ENCODE assay signal across 10 cellular contexts in genomic region chr17:62671553-62671952, GRCh38. TPM values are rescaled to one million over a fixed set of nuclear protein-coding genes. Genes with fewer than 3 reads are reported as not detected.
DNase-seq lines count a peak whose midpoint lies in the region; ATAC-seq, FAIRE-seq and TF ChIP-seq lines count a peak whose summit lies in the region.
"Had no signal": no experiment of that assay in that cellular context is flagged by ENCODE, and none has a peak within 500 bp of the region (broad histone marks: within the 10 kb centered on the region; RNA-seq: fewer than 3 reads in every experiment).

No MANE protein-coding gene starts in this region.

- no peaks in the 10 kb centered on the region for H3K27me3 ChIP-seq in keratinocyte (ENCODE audit: control insufficient read depth, extremely low read depth, insufficient read depth, low read length)
- H3K27me3 ChIP-seq: hepatocyte had no signal

- CTCF ChIA-PET in RWPE1 (lab: Yijun Ruan, JAX): interaction anchor here (0.6 to 2.8 kb wide), 5 partner anchors 12 to 735 kb away, joined by 3 to 16 read pairs (median 3); no protein-coding TSS in a partner anchor

- H3K4me3 ChIP-seq in keratinocyte (ENCODE audit: control insufficient read depth in 2 of 3, extremely low read depth in 1 of 3, insufficient read depth in 2 of 3, low read depth in 1 of 3, low read length in 3 of 3): peak overlapping the region; percentile 24 to 60 (median 39)
- H3K4me3 ChIP-seq: hepatocyte had no signal

- H3K4me1 ChIP-seq in keratinocyte (ENCODE audit: control insufficient read depth, extremely low read depth, insufficient read depth, low read length): peaks cover 42% of the 10 kb centered on the region

- H3K36me3 ChIP-seq in keratinocyte (ENCODE audit: control insufficient read depth in 2 of 2, extremely low read depth in 1 of 2, insufficient read depth in 2 of 2, low read length in 2 of 2): peaks cover 6 to 11% of the 10 kb centered on the region in 2 experiments

- H3K9me1 ChIP-seq in keratinocyte (ENCODE audit: control insufficient read depth, extremely low read depth, insufficient read depth, low read length): no peaks in the 10 kb centered on the region

- 0 out of 2 replicates have a peak overlapping the region, but pooled peaks have one; percentile 15 for H3K27ac ChIP-seq in 22Rv1
- H3K27ac ChIP-seq in RWPE1: peak overlapping the region; percentile 91
- H3K27ac ChIP-seq in keratinocyte (ENCODE audit: control insufficient read depth, insufficient read depth, low read length): peak overlapping the region; percentile 70
- H3K27ac ChIP-seq: hepatocyte had no signal

- peak overlapping the region; percentile 83 for H2AFZ ChIP-seq in keratinocyte (ENCODE audit: control insufficient read depth, low read length)
- H2AFZ ChIP-seq: hepatocyte had no signal

- TF ChIP-seq RAD21 in Ishikawa (IDR thresholded peaks at IDR 0.05; ENCODE audit: low read depth): peak; percentile 5; the same call in 1 of the 2 replicates

- no peak for TF ChIP-seq EP300 in Ishikawa (IDR thresholded peaks at IDR 0.05; ENCODE audit: borderline replicate concordance)

- peak overlapping the region; percentile 64 for H3K9ac ChIP-seq in keratinocyte (ENCODE audit: control insufficient read depth, extremely low read depth, insufficient read depth, low read length)

- H4K20me1 ChIP-seq in keratinocyte (ENCODE audit: control insufficient read depth, extremely low read depth, insufficient read depth, low read length): no peaks in the 10 kb centered on the region

- peak overlapping the region; percentile 91 for H3K4me2 ChIP-seq in keratinocyte (ENCODE audit: control insufficient read depth, extremely low read depth, insufficient read depth, low read depth, low read length)
- H3K4me2 ChIP-seq: hepatocyte had no signal

- no peak for TF ChIP-seq CTCF in 22Rv1 (IDR thresholded peaks at IDR 0.05)
- no peak; the same call in 1 of the 2 replicates for TF ChIP-seq CTCF in RWPE1 (conservative IDR thresholded peaks at IDR 0.05; ENCODE audit: low read depth)
- peak in 2 of 3 experiments; percentile 30 to 65 for TF ChIP-seq CTCF in keratinocyte (optimal IDR thresholded peaks at IDR 0.05 in 1 of 3, IDR thresholded peaks at IDR 0.05 in 1 of 3, conservative IDR thresholded peaks at IDR 0.05 in 1 of 3; ENCODE audit: extremely low read depth in 1 of 3, insufficient read depth in 2 of 3, low read length in 3 of 3)

- no peaks in the 10 kb centered on the region for H3K9me3 ChIP-seq in keratinocyte (ENCODE audit: control insufficient read depth, low read depth, low read length)

- dilution Hi-C loops in keratinocyte (cut with MboI; ENCODE audit: extremely low pct_ligation_motif_present, low sequenced_read_pairs): no loop called here

- peak; percentile 82 for DNase-seq in RWPE1 (ENCODE audit: low spot score)
- peak; percentile 92 for DNase-seq in keratinocyte (ENCODE audit: low read depth, low spot score)
- DNase-seq in stimulated activated CD4-positive, alpha-beta T cell treated with anti-CD3 and anti-CD28 coated beads, Interleukin-2, amount 100 ng/mL, for 48 hours: no peak
- DNase-seq in activated CD4-positive, CD25-positive, alpha-beta regulatory T cell (lab: John Stamatoyannopoulos, UW): no peak
- DNase-seq: GOT3 had no signal

- POLR2A ChIA-PET in RWPE1 (lab: Yijun Ruan, JAX; ENCODE audit: low non-redundant PET): no interaction called here

- no peak for FAIRE-seq in keratinocyte (lab: Jason Lieb, UNC)

- ATAC-seq in GM19463 (IDR thresholded peaks at IDR 0.05; ENCODE audit: unreplicated experiment): no peak
- no peak for ATAC-seq in HG02759 (IDR thresholded peaks at IDR 0.05; ENCODE audit: unreplicated experiment)

- H3K79me2 ChIP-seq in keratinocyte (ENCODE audit: control insufficient read depth, insufficient read depth, low read length): no peaks in the 10 kb centered on the region
- H3K79me2 ChIP-seq: hepatocyte had no signal

TF ChIP-seq in Ishikawa, 13 proteins besides CTCF, POLR2A, EP300 and RAD21:
- peak; percentile 78 for TF ChIP-seq EGR1 (IDR thresholded peaks at IDR 0.05)
- TF ChIP-seq YY1 (IDR thresholded peaks at IDR 0.05; ENCODE audit: low read depth): peak; percentile 57; the same call in 1 of the 2 replicates
- no peak for TF ChIP-seq ZBTB7A (IDR thresholded peaks at IDR 0.05; ENCODE audit: low read depth)
- TF ChIP-seq TEAD4 (IDR thresholded peaks at IDR 0.05): peak; percentile 28; the same call in 1 of the 2 replicates
- TF ChIP-seq CREB1 (IDR thresholded peaks at IDR 0.05; ENCODE audit: low read depth): no peak
- peak; percentile 48; the same call in 1 of the 2 replicates for TF ChIP-seq MAX (IDR thresholded peaks at IDR 0.05)
- TF ChIP-seq TAF1 (IDR thresholded peaks at IDR 0.05; ENCODE audit: low read depth): no peak
- TF ChIP-seq NFIC (IDR thresholded peaks at IDR 0.05): peak; percentile 79
- TF ChIP-seq CEBPB (IDR thresholded peaks at IDR 0.05): no peak
- no peak for TF ChIP-seq TCF12 (IDR thresholded peaks at IDR 0.05; ENCODE audit: low read depth)
- no peak for TF ChIP-seq FOXM1 (IDR thresholded peaks at IDR 0.05; ENCODE audit: borderline replicate concordance, low read depth)
- TF ChIP-seq USF1 (IDR thresholded peaks at IDR 0.05): peak; percentile 58
- no peak for TF ChIP-seq REST (IDR thresholded peaks at IDR 0.05; ENCODE audit: low read depth)

RNA-seq across cellular contexts. Expression of gene MRC2, which starts 44.1 kb away (rescaled TPM):
- 14.0 to 36.6 TPM (median 30.5 TPM) in 3 replicates for polyA plus RNA-seq in keratinocyte
- 26.9 TPM for polyA plus RNA-seq in keratinocyte (2011; ENCODE audit: low read depth)
- polyA plus RNA-seq in keratinocyte (2011; cell fraction: cytosol; rRNA removed): 5.4 and 16.0 TPM in 2 replicates
- polyA plus RNA-seq in keratinocyte (2011; cell fraction: nucleus; rRNA removed): 63.2 and 93.3 TPM in 2 replicates
- 24.8 and 56.6 TPM in 2 replicates for polyA plus RNA-seq in keratinocyte (2012; ENCODE audit: low replicate concordance)
- 38.7 to 103 TPM (median 66.0 TPM) in 3 replicates for polyA minus RNA-seq in keratinocyte
- 59.9 TPM for polyA minus RNA-seq in keratinocyte (2011; cell fraction: cytosol; rRNA and poly(A)+ RNA removed)
- 154 and 171 TPM in 2 replicates for polyA minus RNA-seq in keratinocyte (2011; cell fraction: nucleus; rRNA and poly(A)+ RNA removed)

Comparison
In these comparisons a context has a peak if more than half of its experiments do, and no peak if none do; other contexts are left out.
1. H3K27ac ChIP-seq: peak in every context shown above with its lines; median percentile 91 in RWPE1; 70 in keratinocyte; 15 in 22Rv1.
2. CTCF ChIP-seq: peak in keratinocyte (2 of 3); none in 22Rv1 (single experiment) and RWPE1 (single experiment).
3. DNase-seq: peak in RWPE1 (single experiment) and keratinocyte (single experiment); none in stimulated activated CD4-positive, alpha-beta T cell treated with anti-CD3 and anti-CD28 coated beads, Interleukin-2, amount 100 ng/mL, for 48 hours (0 of 2) and activated CD4-positive, CD25-positive, alpha-beta regulatory T cell (0 of 4).